9 cellular contexts compared by ENCODE assay signal in the genomic region with DNA sequence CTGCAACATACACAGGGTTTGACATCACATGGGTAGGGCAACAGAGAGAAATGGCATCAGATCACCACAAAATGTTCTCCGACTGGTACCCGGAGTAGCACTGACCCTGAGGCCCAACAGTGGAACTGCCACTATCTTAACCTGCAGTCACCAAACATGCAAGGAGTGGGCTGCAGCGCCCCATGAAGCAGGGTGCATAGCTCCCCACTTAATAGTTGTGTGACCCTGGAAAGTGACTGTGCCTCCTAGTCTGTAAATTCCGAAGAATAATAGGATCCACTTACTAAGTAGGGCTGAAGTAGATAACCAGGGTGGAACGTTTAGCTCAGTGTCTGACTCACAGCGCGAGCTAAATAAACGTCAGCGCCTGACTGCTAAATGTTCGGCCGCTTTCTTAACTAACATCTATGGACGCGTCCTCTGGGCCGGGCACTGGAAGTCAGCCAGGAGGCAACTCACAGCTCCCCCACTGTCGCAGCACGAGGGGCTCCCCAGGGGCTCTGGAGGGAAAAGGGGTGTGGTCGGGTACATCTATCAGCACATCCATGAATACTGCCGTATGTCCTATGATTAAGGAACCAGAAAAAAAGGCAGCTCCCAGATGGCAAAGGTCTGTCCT. TPM values are rescaled to one million over a fixed set of nuclear protein-coding genes. Genes with fewer than 3 reads are reported as not detected.
A peak's percentile ranks its signal among the peaks of the same experiment; 100 is the strongest.
DNase-seq lines count a peak whose midpoint lies in the region; ATAC-seq, FAIRE-seq and TF ChIP-seq lines count a peak whose summit lies in the region.
"Had no signal": no experiment of that assay in that cellular context is flagged by ENCODE, and none has a peak within 500 bp of the region (broad histone marks: within the 10 kb centered on the region; RNA-seq: fewer than 3 reads in every experiment).

No MANE protein-coding gene starts in this region.

- peaks cover 15% of the 10 kb centered on the region for H3K36me3 ChIP-seq in astrocyte (ENCODE audit: insufficient read depth, low read length)

- peak; percentile 37 for ATAC-seq in stimulated activated effector memory CD8-positive, alpha-beta T cell treated with anti-CD3 and anti-CD28 coated beads, Interleukin-12 subunit alpha, Interleukin-12 subunit beta, amount 100 ng/mL, for 72 hours
- no peak for ATAC-seq in GM21360 (IDR thresholded peaks at IDR 0.05; ENCODE audit: unreplicated experiment)

- H3K9me3 Mint-ChIP-seq in astrocyte (ENCODE audit: unreplicated experiment) (no peaks in the 10 kb centered on the region), immature natural killer cell (no peaks in the 10 kb centered on the region)
- no peaks in the 10 kb centered on the region for H3K9me3 Mint-ChIP-seq in stimulated activated effector memory CD8-positive, alpha-beta T cell treated with anti-CD3 and anti-CD28 coated beads, Interleukin-12 subunit alpha, Interleukin-12 subunit beta, amount 100 ng/mL, for 72 hours

- peak overlapping the region; percentile 86 for H3K27ac Mint-ChIP-seq in astrocyte (ENCODE audit: unreplicated experiment)
- H3K27ac Mint-ChIP-seq in immature natural killer cell: peak overlapping the region; percentile 78 to 95 (median 88)
- peak overlapping the region; percentile 96 for H3K27ac Mint-ChIP-seq in stimulated activated effector memory CD8-positive, alpha-beta T cell treated with anti-CD3 and anti-CD28 coated beads, Interleukin-12 subunit alpha, Interleukin-12 subunit beta, amount 100 ng/mL, for 72 hours

- H2AFZ ChIP-seq in astrocyte (ENCODE audit: low read depth, low read length): peak overlapping the region; percentile 70

- peaks cover 14% of the 10 kb centered on the region for H3K4me1 ChIP-seq in astrocyte (ENCODE audit: insufficient read depth, low read length)

- peaks cover 34% of the 10 kb centered on the region for H3K79me2 ChIP-seq in astrocyte (ENCODE audit: insufficient read depth, low read length)

- H3K4me3 Mint-ChIP-seq in astrocyte (ENCODE audit: unreplicated experiment): peak overlapping the region; percentile 93
- H3K4me3 Mint-ChIP-seq in immature natural killer cell: peak overlapping the region; percentile 83 to 97 (median 93)
- peak overlapping the region; percentile 92 for H3K4me3 Mint-ChIP-seq in stimulated activated effector memory CD8-positive, alpha-beta T cell treated with anti-CD3 and anti-CD28 coated beads, Interleukin-12 subunit alpha, Interleukin-12 subunit beta, amount 100 ng/mL, for 72 hours

- H3K9me3 ChIP-seq in astrocyte (ENCODE audit: insufficient read depth, low read depth, low read length): no peaks in the 10 kb centered on the region

- H3K36me3 Mint-ChIP-seq in astrocyte (ENCODE audit: low read depth, unreplicated experiment) (peaks cover 7% of the 10 kb centered on the region), immature natural killer cell (peaks cover 0 to 4% (median 4%) of the 10 kb centered on the region in 3 donors)
- H3K36me3 Mint-ChIP-seq in stimulated activated effector memory CD8-positive, alpha-beta T cell treated with anti-CD3 and anti-CD28 coated beads, Interleukin-12 subunit alpha, Interleukin-12 subunit beta, amount 100 ng/mL, for 72 hours: peaks cover 48% of the 10 kb centered on the region

- H3K9ac ChIP-seq in astrocyte (ENCODE audit: low read length): peak overlapping the region; percentile 97

- no peak for TF ChIP-seq POLR2A in GM12892 (IDR thresholded peaks at IDR 0.05; ENCODE audit: low read depth, low read length)
- TF ChIP-seq POLR2A in NB4 (IDR thresholded peaks at IDR 0.05; ENCODE audit: extremely low read depth, insufficient read length): no peak

- peaks cover 36% of the 10 kb centered on the region for H4K20me1 ChIP-seq in astrocyte (ENCODE audit: insufficient read depth, low read length)

- no peak for TF ChIP-seq CTCF in NB4 (IDR thresholded peaks at IDR 0.05; ENCODE audit: low read depth, low read length)
- TF ChIP-seq CTCF in astrocyte (IDR thresholded peaks at IDR 0.05; ENCODE audit: insufficient read depth, low read depth, low read length): no peak

- no peaks in the 10 kb centered on the region for H3K27me3 ChIP-seq in astrocyte (ENCODE audit: insufficient read depth, low read length)

- H3K4me3 ChIP-seq in NB4 (ENCODE audit: low read depth, low read length) (peak overlapping the region; percentile 94), astrocyte (ENCODE audit: insufficient read depth, low read depth, low read length) (peak overlapping the region; percentile 86)

- no peaks in the 10 kb centered on the region for H3K27me3 Mint-ChIP-seq in astrocyte (ENCODE audit: low read depth, unreplicated experiment)
- H3K27me3 Mint-ChIP-seq in immature natural killer cell (ENCODE audit: low read depth in 3 of 3): peaks cover 4 to 10% (median 8%) of the 10 kb centered on the region in 3 donors

- no peak for DNase-seq in GM12892 (ENCODE audit: insufficient read length)
- DNase-seq in NB4 (ENCODE audit: low read depth): peak; percentile 56
- DNase-seq in astrocyte (ENCODE audit: low read depth): peak; percentile 86
- no peak for DNase-seq in immature natural killer cell
- no peak for DNase-seq in stimulated activated effector memory CD8-positive, alpha-beta T cell treated with anti-CD3 and anti-CD28 coated beads, Interleukin-12 subunit alpha, Interleukin-12 subunit beta, amount 100 ng/mL, for 72 hours (ENCODE audit: low spot score in 2 of 2)
- DNase-seq in OCI-M2 (lab: John Stamatoyannopoulos, UW; ENCODE audit: unreplicated experiment): no peak
- no peak for DNase-seq in amygdala (lab: John Stamatoyannopoulos, UW)

- peak overlapping the region; percentile 97 for H3K27ac ChIP-seq in astrocyte (ENCODE audit: low read depth, low read length)

- FAIRE-seq in GM12892 (lab: Jason Lieb, UNC) (peak; percentile 64), astrocyte (lab: Jason Lieb, UNC) (no peak)
- FAIRE-seq: colon had no signal

- peaks cover 13% of the 10 kb centered on the region for H3K4me1 Mint-ChIP-seq in astrocyte (ENCODE audit: low read depth, unreplicated experiment)
- H3K4me1 Mint-ChIP-seq in immature natural killer cell: peaks cover 40 to 44% of the 10 kb centered on the region in 2 donors
- peaks cover 24% of the 10 kb centered on the region for H3K4me1 Mint-ChIP-seq in stimulated activated effector memory CD8-positive, alpha-beta T cell treated with anti-CD3 and anti-CD28 coated beads, Interleukin-12 subunit alpha, Interleukin-12 subunit beta, amount 100 ng/mL, for 72 hours

- H3K4me2 ChIP-seq in astrocyte (ENCODE audit: low read length): peak overlapping the region; percentile 93

RNA-seq across cellular contexts. Expression of a gene that starts 0.8 kb away (rescaled TPM):
- 9.1 TPM for polyA plus RNA-seq in GM12892 (2012; ENCODE audit: missing spikeins)
- 17.6 and 20.0 TPM in 2 replicates for total RNA-seq in astrocyte
- 10 to 100 TPM in 2 of 3 donors, 1 to 10 TPM in 1; 7.2 to 13.1 (median 12.3) TPM for polyA plus RNA-seq in immature natural killer cell

RNA-seq across cellular contexts. Expression of a gene that starts 29.4 kb away (rescaled TPM):
- not detected for polyA plus RNA-seq in GM12892 (2012; ENCODE audit: missing spikeins)
- not detected in 2 replicates for total RNA-seq in astrocyte
- not detected for polyA plus RNA-seq in immature natural killer cell

RNA-seq across cellular contexts. Expression of a gene that starts 33.4 kb away (rescaled TPM):
- 1.5 TPM for polyA plus RNA-seq in GM12892 (2012; ENCODE audit: missing spikeins)
- 248 and 482 TPM in 2 replicates for total RNA-seq in astrocyte
- polyA plus RNA-seq in immature natural killer cell: 1 to 10 TPM in 1 of 3 donors, under 1 TPM in 1, not detected in 1; 0.85 to 1.3 TPM

Comparison
In these comparisons a context has a peak if more than half of its experiments do, and no peak if none do; other contexts are left out.
1. DNase-seq: peak in NB4 (single experiment) and astrocyte (single experiment); none in GM12892 (single experiment), immature natural killer cell (0 of 3), stimulated activated effector memory CD8-positive, alpha-beta T cell treated with anti-CD3 and anti-CD28 coated beads, Interleukin-12 subunit alpha, Interleukin-12 subunit beta, amount 100 ng/mL, for 72 hours (0 of 2), OCI-M2 (single experiment) and amygdala (0 of 56).
2. Peak in every context shown above with its lines, with median percentiles within 50 percentile points of each other: H3K27ac Mint-ChIP-seq and H3K4me3 Mint-ChIP-seq.